In the genomic region with DNA sequence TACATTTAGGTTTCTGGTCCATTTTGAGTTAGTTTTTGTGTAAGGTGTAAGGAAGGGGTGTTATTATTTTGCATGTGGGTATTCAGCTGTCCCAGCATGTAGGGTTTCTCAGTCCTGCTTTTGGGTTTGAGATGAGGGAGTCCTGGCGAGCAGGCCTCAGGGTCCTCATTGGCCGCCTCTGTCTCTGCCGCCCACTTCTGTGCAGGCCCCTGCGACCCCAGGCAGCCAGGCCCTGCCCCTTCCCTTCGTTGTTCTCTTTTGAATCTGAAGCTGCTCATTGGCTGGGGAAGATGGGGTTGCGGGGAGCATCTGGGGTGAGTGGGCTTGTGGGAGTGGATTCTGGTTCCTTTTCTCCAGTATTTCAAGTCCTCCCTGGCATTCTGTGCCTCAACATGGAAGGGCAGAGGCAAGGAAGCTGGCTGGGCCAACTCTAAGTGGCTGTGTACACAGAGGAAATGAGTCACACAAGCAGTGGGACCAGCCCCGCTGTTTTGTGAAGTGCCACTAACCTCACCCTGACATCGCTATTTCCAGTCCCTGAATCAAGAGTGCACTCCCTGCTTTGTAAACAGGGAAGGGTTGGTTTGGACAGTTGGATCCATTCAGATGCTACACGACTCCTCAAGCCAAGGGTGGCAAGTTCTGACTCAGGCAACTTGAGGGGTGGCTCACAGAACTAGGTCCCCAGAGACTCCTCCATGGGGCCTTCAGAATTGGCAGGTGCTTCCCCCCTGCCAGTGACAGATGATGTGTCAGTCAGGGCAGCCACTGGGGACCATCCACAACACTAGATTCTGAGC, we compare ENCODE assay signal across 8 cellular contexts.
DNase-seq lines count a peak whose midpoint lies in the region; FAIRE-seq and TF ChIP-seq lines count a peak whose summit lies in the region.
"Not testable (repeated sequence)": the region's sequence is repeated elsewhere in the genome, so short reads cannot be mapped to it uniquely, and the experiment has no call there.

No MANE protein-coding gene starts in this region.

- peak; percentile 48 for DNase-seq in GM10248 (ENCODE audit: extremely low spot score)
- peak; percentile 61 for DNase-seq in H54 (ENCODE audit: insufficient read length, low spot score)
- peak; percentile 31 for DNase-seq in HuH-7.5 (ENCODE audit: low spot score)
- peak; percentile 83 to 92 for DNase-seq in PC-9
- DNase-seq in activated T-cell treated with anti-CD3 and anti-CD28 coated beads, Interleukin-2, amount 50 U/mL, for 1 hour = peak; percentile 37
- DNase-seq in fibroblast of gingiva (ENCODE audit: low read depth) = peak; percentile 52
- DNase-seq in posterior vena cava (ENCODE audit: low spot score) = peak; percentile 83
- peak; percentile 63 to 76 for DNase-seq in thyroid gland

- H3K9me3 ChIP-seq in PC-9 (ENCODE audit: insufficient read depth, low read depth); thyroid gland: not testable (repeated sequence)

- H4K20me1 ChIP-seq in PC-9 (ENCODE audit: insufficient read depth) = not testable (repeated sequence)

- not testable (repeated sequence) for H2AFZ ChIP-seq in PC-9

- intact Hi-C loops in PC-9 (cut with micrococcal nuclease; ENCODE audit: unreplicated experiment); posterior vena cava (cut with DNase I); thyroid gland (cut with DNase I): not testable (repeated sequence)

- H3K4me2 ChIP-seq in PC-9 = peak overlapping the region; percentile 41

- H3K27me3 ChIP-seq in PC-9 (ENCODE audit: insufficient read depth, low read depth); thyroid gland: not testable (repeated sequence)

- 0 out of 2 replicates have a peak, but pooled peaks cover 15% of the 10 kb centered on the region for H3K79me2 ChIP-seq in PC-9 (ENCODE audit: low read depth)

- peak; percentile 77 for FAIRE-seq in H54 (lab: Jason Lieb, UNC)

- H3K4me1 ChIP-seq in PC-9 (replicated peaks; ENCODE audit: insufficient read depth) = peaks cover 46% of the 10 kb centered on the region
- peaks cover 5 to 29% of the 10 kb centered on the region in 2 donors for H3K4me1 ChIP-seq in thyroid gland

- not testable (repeated sequence) for TF ChIP-seq POLR2A in H54 (IDR thresholded peaks at IDR 0.05; ENCODE audit: low read depth, low read length); thyroid gland (IDR thresholded peaks at IDR 0.05)

- not testable (repeated sequence) for H3F3A ChIP-seq in PC-9 (ENCODE audit: insufficient read depth, low read depth)

- not testable (repeated sequence) for TF ChIP-seq CTCF in GM10248 (IDR thresholded peaks at IDR 0.05; ENCODE audit: control extremely low read depth, extremely low read depth, low read depth, missing control alignments); PC-9 (conservative IDR thresholded peaks at IDR 0.05); thyroid gland (IDR thresholded peaks at IDR 0.05)

- 30 to 39% methylated on average over 3 to 4 of the region's 9 CpGs for WGBS in thyroid gland, 2 donors

- BruUV-seq in PC-9 (replicated peaks; lab: Mats Ljungman, UMichigan) = TSS peak; percentile 29

- peak overlapping the region; percentile 75 for H3K27ac ChIP-seq in PC-9
- H3K27ac ChIP-seq in thyroid gland = peak overlapping the region in 2 of 3 donors; percentile 38 to 45

- not testable (repeated sequence) for H3K36me3 ChIP-seq in PC-9 (ENCODE audit: low read depth); thyroid gland

- CTCF ChIA-PET in GM10248 (lab: Yijun Ruan, JAX) = not testable (repeated sequence)
- CTCF ChIA-PET in PC-9 (lab: Charles Lee) = interaction anchor here (0.6 kb wide), 1 partner anchor 111 kb away, joined by 7 read pairs; no protein-coding TSS in a partner anchor

- H3K4me3 ChIP-seq in PC-9; thyroid gland (replicated peaks in 1 of 3): not testable (repeated sequence)

- POLR2A ChIA-PET in GM10248 (lab: Yijun Ruan, JAX) = not testable (repeated sequence)
- POLR2A ChIA-PET in PC-9 (lab: Charles Lee; ENCODE audit: unreplicated experiment) = interaction anchor here (0.5 kb wide), 1 partner anchor 30 kb away, joined by 3 read pairs; no protein-coding TSS in a partner anchor

- not testable (repeated sequence) for H3K9me2 ChIP-seq in PC-9 (ENCODE audit: insufficient read depth)

Comparison
In these comparisons a context has a peak if more than half of its experiments do, and no peak if none do; other contexts are left out.
1. DNase-seq: peak in every context shown above with its lines; median percentile 88 in PC-9; 83 in posterior vena cava; 70 in thyroid gland; 61 in H54; 52 in fibroblast of gingiva; 48 in GM10248; 37 in activated T-cell treated with anti-CD3 and anti-CD28 coated beads, Interleukin-2, amount 50 U/mL, for 1 hour; 31 in HuH-7.5.